Comparison of ENCODE assay signal across 8 cellular contexts in genomic region chr5:126234563-126235195, GRCh38.
DNase-seq lines count a peak whose midpoint lies in the region; ATAC-seq and TF ChIP-seq lines count a peak whose summit lies in the region.

No MANE protein-coding gene starts in this region.

- no peak overlapping the region for H3K4me3 Mint-ChIP-seq in activated CD8-positive, alpha-beta memory T cell treated with anti-CD3 and anti-CD28 coated beads, Interleukin-2, amount 10 ng/mL, durations not matched to agents 7 days and 5 days

- H3K36me3 Mint-ChIP-seq in activated CD8-positive, alpha-beta memory T cell treated with anti-CD3 and anti-CD28 coated beads, Interleukin-2, amount 10 ng/mL, durations not matched to agents 7 days and 5 days, result no peaks in the 10 kb centered on the region

- no peaks in the 10 kb centered on the region for H3K27me3 Mint-ChIP-seq in activated CD8-positive, alpha-beta memory T cell treated with anti-CD3 and anti-CD28 coated beads, Interleukin-2, amount 10 ng/mL, durations not matched to agents 7 days and 5 days

- H3K4me3 ChIP-seq in dorsolateral prefrontal cortex (peak overlapping the region in 1 of 59 donors; percentile 32), retinal pigment epithelial cell (ENCODE audit: low read length) (no peak overlapping the region), lower leg skin (ENCODE audit: low read depth, poor library complexity, severe bottlenecking) (no peak overlapping the region)

- DNase-seq in NCI-H460 (ENCODE audit: extremely low read depth, low read depth) (peak; percentile 18), dorsolateral prefrontal cortex (no peak), retinal pigment epithelial cell (ENCODE audit: low read depth) (peak; percentile 34), lower leg skin (ENCODE audit: low spot score in 2 of 2) (no peak), germinal center (ENCODE audit: low spot score) (no peak)
- DNase-seq in activated CD8-positive, alpha-beta memory T cell treated with anti-CD3 and anti-CD28 coated beads, Interleukin-2, amount 10 ng/mL, durations not matched to agents 7 days and 5 days, result no peak

- no peak overlapping the region for H3K27ac Mint-ChIP-seq in activated CD8-positive, alpha-beta memory T cell treated with anti-CD3 and anti-CD28 coated beads, Interleukin-2, amount 10 ng/mL, durations not matched to agents 7 days and 5 days

- peak; percentile 98 for TF ChIP-seq CTCF in C4-2B (conservative IDR thresholded peaks at IDR 0.05)
- peak in 52 of 56 donors; percentile 23 to 70 (median 52) for TF ChIP-seq CTCF in dorsolateral prefrontal cortex (IDR thresholded peaks at IDR 0.05 in 54 of 56, conservative IDR thresholded peaks at IDR 0.05 in 2 of 56; ENCODE audit: low read depth in 1 of 56, partially characterized antibody in 56 of 56)
- peak; percentile 90 for TF ChIP-seq CTCF in retinal pigment epithelial cell (conservative IDR thresholded peaks at IDR 0.05; ENCODE audit: low read depth, low read length)
- no peak for TF ChIP-seq CTCF in lower leg skin (IDR thresholded peaks at IDR 0.05)

- peak; percentile 53 for ATAC-seq in GM19463 (IDR thresholded peaks at IDR 0.05; ENCODE audit: unreplicated experiment)
- ATAC-seq in activated CD8-positive, alpha-beta memory T cell treated with anti-CD3 and anti-CD28 coated beads, Interleukin-2, amount 10 ng/mL, durations not matched to agents 7 days and 5 days, result no peak

- TF ChIP-seq POLR2A in lower leg skin (IDR thresholded peaks at IDR 0.05), result no peak

- H3K27ac ChIP-seq in C4-2B (no peak overlapping the region), dorsolateral prefrontal cortex (no peak overlapping the region)

- no peaks in the 10 kb centered on the region for H3K27me3 ChIP-seq in dorsolateral prefrontal cortex

- 63 to 64% methylated on average over 7 of the region's 7 CpGs for WGBS in lower leg skin, 2 donors

- H3K9me3 Mint-ChIP-seq in activated CD8-positive, alpha-beta memory T cell treated with anti-CD3 and anti-CD28 coated beads, Interleukin-2, amount 10 ng/mL, durations not matched to agents 7 days and 5 days (ENCODE audit: low read depth), result no peaks in the 10 kb centered on the region

- intact Hi-C loops in dorsolateral prefrontal cortex (cut with DNase I), result no loop called here
- intact Hi-C loops in lower leg skin (cut with DNase I; ENCODE audit: low total_unique reads), result no loop called here

- H3K4me1 Mint-ChIP-seq in activated CD8-positive, alpha-beta memory T cell treated with anti-CD3 and anti-CD28 coated beads, Interleukin-2, amount 10 ng/mL, durations not matched to agents 7 days and 5 days, result no peaks in the 10 kb centered on the region

- CTCF ChIA-PET in activated CD8-positive, alpha-beta memory T cell treated with anti-CD3 and anti-CD28 coated beads, Interleukin-2, amount 10 ng/mL, durations not matched to agents 7 days and 5 days (lab: Charles Lee), result no interaction called here

Comparison
In these comparisons a context has a peak if more than half of its experiments do, and no peak if none do; other contexts are left out.
1. CTCF ChIP-seq: peak in C4-2B (single experiment), dorsolateral prefrontal cortex (52 of 56) and retinal pigment epithelial cell (single experiment); none in lower leg skin (0 of 3).
2. DNase-seq: peak in NCI-H460 (single experiment) and retinal pigment epithelial cell (single experiment); none in dorsolateral prefrontal cortex (0 of 10), lower leg skin (0 of 2), germinal center (single experiment) and activated CD8-positive, alpha-beta memory T cell treated with anti-CD3 and anti-CD28 coated beads, Interleukin-2, amount 10 ng/mL, durations not matched to agents 7 days and 5 days (single experiment).